14 cellular contexts compared by ENCODE assay signal in the genomic region with DNA sequence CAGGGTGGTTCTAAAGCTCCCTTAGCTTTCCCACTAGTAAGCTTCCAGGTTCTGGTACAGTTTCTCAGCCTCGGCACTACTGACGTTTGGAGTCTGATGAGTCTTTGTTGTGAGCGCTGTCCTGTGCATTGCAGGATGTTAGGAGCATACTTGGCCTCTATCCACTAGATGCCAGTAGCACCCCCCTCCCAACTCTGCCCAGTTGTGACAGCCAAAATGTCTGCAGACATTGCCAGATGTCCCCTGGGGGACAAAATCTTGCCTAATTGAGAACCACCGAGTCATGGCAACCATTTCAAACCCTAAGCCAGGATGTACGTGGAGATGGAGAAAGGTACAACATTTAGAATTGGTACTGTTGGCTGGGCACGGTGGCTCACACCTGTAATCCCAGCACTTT.
A peak's percentile ranks its signal among the peaks of the same experiment; 100 is the strongest.
DNase-seq lines count a peak whose midpoint lies in the region; ATAC-seq, FAIRE-seq and TF ChIP-seq lines count a peak whose summit lies in the region.
"Had no signal": no experiment of that assay in that cellular context is flagged by ENCODE, and none has a peak within 500 bp of the region (broad histone marks: within the 10 kb centered on the region; RNA-seq: fewer than 3 reads in every experiment).

No MANE protein-coding gene starts in this region.

- H3K9ac ChIP-seq in Karpas-422 (ENCODE audit: low read length) = peak overlapping the region; percentile 44
- H3K9ac ChIP-seq: BLaER1 had no signal

- peaks cover 31% of the 10 kb centered on the region for H3K4me1 ChIP-seq in CD8-positive, alpha-beta T cell (ENCODE audit: insufficient read depth, low read length)
- H3K4me1 ChIP-seq in Karpas-422 (ENCODE audit: low read length) (peaks cover 93% of the 10 kb centered on the region), small intestine (ENCODE audit: control insufficient read depth in 2 of 2, insufficient read depth in 1 of 2, low read depth in 1 of 2, low read length in 1 of 2) (no peaks in the 10 kb centered on the region), tibial artery (peaks cover 0 to 16% (median 4%) of the 10 kb centered on the region in 4 donors)
- H3K4me1 ChIP-seq: SJCRH30 had no signal

- CTCF ChIA-PET in CD8-positive, alpha-beta T cell (lab: Charles Lee) = no interaction called here

- FAIRE-seq in small intestine (lab: Jason Lieb, UNC) = no peak

- H3K36me3 ChIP-seq in CD8-positive, alpha-beta T cell (ENCODE audit: insufficient read depth, low read length) = no peaks in the 10 kb centered on the region
- H3K36me3 ChIP-seq in Karpas-422 (ENCODE audit: insufficient read depth, low read length) (peaks cover 30% of the 10 kb centered on the region), small intestine (ENCODE audit: control insufficient read depth in 2 of 2, insufficient read depth in 2 of 2, low read length in 2 of 2) (no peaks in the 10 kb centered on the region), tibial artery (no peaks in the 10 kb centered on the region)
- H3K36me3 ChIP-seq: BLaER1, SJCRH30 had no signal

- peaks cover 92% of the 10 kb centered on the region for H3K79me2 ChIP-seq in Karpas-422 (ENCODE audit: low read length)

- peaks cover 2% of the 10 kb centered on the region; the same call in 1 of the 2 replicates for H4K20me1 ChIP-seq in Karpas-422 (ENCODE audit: insufficient read depth, low read depth, low read length)
- H4K20me1 ChIP-seq: BLaER1 had no signal

- peak overlapping the region; percentile 9 for H3K27ac Mint-ChIP-seq in CD8-positive, alpha-beta T cell

- peaks cover 58% of the 10 kb centered on the region for H3K4me1 Mint-ChIP-seq in CD8-positive, alpha-beta T cell (ENCODE audit: low read depth)

- ATAC-seq in CD8-positive, alpha-beta T cell = no peak
- ATAC-seq in GM18870 (IDR thresholded peaks at IDR 0.05; ENCODE audit: unreplicated experiment) = no peak
- ATAC-seq: left lobe of liver had no signal

- H3K4me3 ChIP-seq in CD8-positive, alpha-beta T cell (ENCODE audit: low read depth, low read length) = no peak overlapping the region
- H3K4me3 ChIP-seq in Karpas-422 (ENCODE audit: low read length) = no peak overlapping the region
- no peak overlapping the region for H3K4me3 ChIP-seq in small intestine (ENCODE audit: low read depth in 1 of 2, low read length in 2 of 2)
- no peak overlapping the region for H3K4me3 ChIP-seq in tibial artery
- H3K4me3 ChIP-seq: BLaER1, SJCRH30 had no signal

- WGBS in small intestine, 3 donors = 91 to 94% (median 92%) methylated on average over 6 of the region's 6 CpGs

- no peak for TF ChIP-seq CTCF in CD8-positive, alpha-beta T cell (IDR thresholded peaks at IDR 0.05)
- no peak for TF ChIP-seq CTCF in tibial artery (IDR thresholded peaks at IDR 0.05)

- H3K27me3 ChIP-seq in CD8-positive, alpha-beta T cell (ENCODE audit: insufficient read depth, low read length) = no peaks in the 10 kb centered on the region
- H3K27me3 ChIP-seq in Karpas-422 (ENCODE audit: low read length) (no peaks in the 10 kb centered on the region), small intestine (ENCODE audit: control insufficient read depth in 2 of 2, insufficient read depth in 2 of 2, low read length in 2 of 2) (no peaks in the 10 kb centered on the region), tibial artery (no peaks in the 10 kb centered on the region)
- H3K27me3 ChIP-seq: BLaER1, SJCRH30 had no signal

- no peaks in the 10 kb centered on the region for H3K9me3 Mint-ChIP-seq in CD8-positive, alpha-beta T cell

- no peaks in the 10 kb centered on the region for H3K27me3 Mint-ChIP-seq in CD8-positive, alpha-beta T cell (ENCODE audit: low read depth)
- H3K27me3 Mint-ChIP-seq: progenitor cell of endocrine pancreas had no signal

- no peaks in the 10 kb centered on the region for H3K9me3 ChIP-seq in CD8-positive, alpha-beta T cell (ENCODE audit: low read length)
- H3K9me3 ChIP-seq in Karpas-422 (ENCODE audit: low read length) (no peaks in the 10 kb centered on the region), small intestine (ENCODE audit: control insufficient read depth, low read depth) (no peaks in the 10 kb centered on the region), tibial artery (no peaks in the 10 kb centered on the region)
- H3K9me3 ChIP-seq: BLaER1, SJCRH30 had no signal

- H3K27ac ChIP-seq in CD8-positive, alpha-beta T cell (ENCODE audit: low read depth, low read length) = no peak overlapping the region
- H3K27ac ChIP-seq in Karpas-422 (ENCODE audit: low read length) (peak overlapping the region; percentile 90), cingulate gyrus (ENCODE audit: low read depth, low read length) (peak overlapping the region; percentile 29), small intestine (ENCODE audit: low read depth in 1 of 2, low read length in 1 of 2) (no peak overlapping the region), tibial artery (no peak overlapping the region)
- H3K27ac ChIP-seq: BLaER1, SJCRH30 had no signal

- H3K36me3 Mint-ChIP-seq in CD8-positive, alpha-beta T cell = peaks cover 6% of the 10 kb centered on the region

- H3K4me3 Mint-ChIP-seq in CD8-positive, alpha-beta T cell = no peak overlapping the region

- H3K4me2 ChIP-seq in Karpas-422 (ENCODE audit: low read depth, low read length, poor library complexity, severe bottlenecking) = peak overlapping the region; percentile 59

- DNase-seq in CD8-positive, alpha-beta T cell = no peak
- DNase-seq in Karpas-422 = peak; percentile 66
- DNase-seq in posterior vena cava (ENCODE audit: low spot score) = peak; percentile 36
- DNase-seq in small intestine = no peak
- no peak for DNase-seq in tibial artery
- DNase-seq: effector CD8-positive, alpha-beta T cell; NCI-H146; NCI-H446; SJCRH30 had no signal

- POLR2A ChIA-PET in CD8-positive, alpha-beta T cell (lab: Charles Lee) = no interaction called here

- H3K9me2 ChIP-seq in Karpas-422 (replicated peaks; ENCODE audit: insufficient read depth, low read length) = no peaks in the 10 kb centered on the region

- intact Hi-C loops in CD8-positive, alpha-beta T cell (cut with DNase I, micrococcal nuclease) = no loop called here
- intact Hi-C loops in posterior vena cava (cut with DNase I) (no loop called here), tibial artery (cut with DNase I; ENCODE audit: low total_unique reads) (no loop called here)

- no peak overlapping the region for H2AFZ ChIP-seq in Karpas-422 (ENCODE audit: low read length)

Comparison
In these comparisons a context has a peak if more than half of its experiments do, and no peak if none do; other contexts are left out.
1. DNase-seq: peak in Karpas-422 (single experiment) and posterior vena cava (single experiment); none in CD8-positive, alpha-beta T cell (0 of 7), small intestine (single experiment) and tibial artery (0 of 2).
2. H3K27ac ChIP-seq: peak in Karpas-422 (single experiment) and cingulate gyrus (single experiment); none in CD8-positive, alpha-beta T cell (single experiment), small intestine (0 of 2) and tibial artery (0 of 2).